ENCODE assay signal across 8 cellular contexts in the genomic region with DNA sequence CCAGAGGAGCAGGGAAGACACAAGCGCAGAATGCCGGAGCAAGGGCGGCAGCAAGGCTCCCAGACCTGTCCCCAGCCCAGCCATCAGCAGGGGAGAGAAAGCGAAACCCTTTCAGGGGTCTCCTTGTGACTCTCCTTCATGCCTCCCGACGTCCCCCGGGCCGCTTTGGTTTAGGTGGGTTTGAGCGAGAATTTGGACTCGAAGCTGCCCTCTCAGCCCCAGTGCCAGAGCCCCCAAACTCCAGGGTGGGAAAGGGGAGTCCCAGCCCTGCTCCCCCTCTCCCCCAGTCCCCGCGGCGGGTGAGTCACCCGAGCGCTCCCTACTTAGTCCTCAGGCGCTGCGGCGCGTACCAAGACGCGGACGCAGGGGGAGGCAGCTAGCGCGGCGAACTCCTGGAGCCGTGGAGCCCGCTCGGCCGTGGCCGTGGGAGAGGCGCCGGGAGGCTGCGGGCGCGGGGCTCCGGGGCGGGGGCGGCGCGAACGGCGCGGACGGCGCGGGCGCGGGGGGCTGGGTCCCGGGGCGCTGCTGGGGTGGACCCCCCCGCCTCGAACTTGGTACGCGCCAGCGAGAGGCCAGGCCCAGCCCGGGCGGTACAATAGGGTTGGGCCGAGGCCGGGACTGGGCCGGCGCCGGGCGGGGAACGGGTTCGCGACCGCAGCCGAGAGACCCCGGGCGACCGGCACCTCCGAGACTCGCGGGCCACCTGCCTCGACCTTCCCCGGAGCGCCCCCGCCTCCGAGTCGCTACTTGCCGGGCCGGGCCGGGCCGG. TPM values are rescaled to one million over a fixed set of nuclear protein-coding genes. Genes with fewer than 3 reads are reported as not detected.
DNase-seq lines count a peak whose midpoint lies in the region; ATAC-seq, FAIRE-seq and TF ChIP-seq lines count a peak whose summit lies in the region.

TSS of gene MAP7D1 (plus strand) at position 601 of the 769 bp plus-strand sequence. CDS start 258 bp downstream, outside the sequence.

- intact Hi-C loops in CD8-positive, alpha-beta T cell (cut with DNase I, micrococcal nuclease): loop anchor here (2.0 to 10.0 kb wide), 2 partner anchors 69 to 971 kb away; partner anchors contain the start of gene THRAP3 (in 1 of the 2)
- intact Hi-C loops in activated T-helper 1 cell treated with anti-CD3 and anti-CD28 coated beads, Interleukin-12 subunit alpha, Interleukin-12 subunit beta, Interleukin-2, Interleukin-4 antibody, amounts not matched to agents 30 ng/mL and 10 ng/mL and 1 ng/mL, durations not matched to agents 14 hours and 24 hours and 36 hours (cut with micrococcal nuclease): no loop called here
- intact Hi-C loops in natural killer cell (cut with micrococcal nuclease): no loop called here

- peak within 1 kb of the TSS; percentile 89 for H3K4me3 Mint-ChIP-seq in CD8-positive, alpha-beta T cell
- peak within 1 kb of the TSS; percentile 83 for H3K4me3 Mint-ChIP-seq in activated T-helper 1 cell treated with anti-CD3 and anti-CD28 coated beads, Interleukin-12 subunit alpha, Interleukin-12 subunit beta, Interleukin-2, Interleukin-4 antibody, amounts not matched to agents 30 ng/mL and 10 ng/mL and 1 ng/mL, durations not matched to agents 14 hours and 24 hours and 36 hours
- H3K4me3 Mint-ChIP-seq in natural killer cell: peak within 1 kb of the TSS; percentile 88

- no peaks in the 10 kb centered on the region for H3K9me3 Mint-ChIP-seq in CD8-positive, alpha-beta T cell
- no peaks in the 10 kb centered on the region for H3K9me3 Mint-ChIP-seq in activated T-helper 1 cell treated with anti-CD3 and anti-CD28 coated beads, Interleukin-12 subunit alpha, Interleukin-12 subunit beta, Interleukin-2, Interleukin-4 antibody, amounts not matched to agents 30 ng/mL and 10 ng/mL and 1 ng/mL, durations not matched to agents 14 hours and 24 hours and 36 hours
- H3K9me3 Mint-ChIP-seq in natural killer cell: no peaks in the 10 kb centered on the region

- no peak within 1 kb of the TSS for H2AFZ ChIP-seq in fibroblast of lung (ENCODE audit: low read length)

- H3K27ac ChIP-seq in CD8-positive, alpha-beta T cell (ENCODE audit: low read depth, low read length): peak within 1 kb of the TSS; percentile 92
- H3K27ac ChIP-seq in HUES48 (ENCODE audit: low read depth, low read length) (peak within 1 kb of the TSS; percentile 89), fibroblast of lung (ENCODE audit: insufficient read depth, low read length) (peak within 1 kb of the TSS; percentile 96)

- no peaks in the 10 kb centered on the region for H3K27me3 Mint-ChIP-seq in CD8-positive, alpha-beta T cell (ENCODE audit: low read depth)
- H3K27me3 Mint-ChIP-seq in activated T-helper 1 cell treated with anti-CD3 and anti-CD28 coated beads, Interleukin-12 subunit alpha, Interleukin-12 subunit beta, Interleukin-2, Interleukin-4 antibody, amounts not matched to agents 30 ng/mL and 10 ng/mL and 1 ng/mL, durations not matched to agents 14 hours and 24 hours and 36 hours (ENCODE audit: insufficient read depth): no peaks in the 10 kb centered on the region
- H3K27me3 Mint-ChIP-seq in natural killer cell (ENCODE audit: low read depth in 2 of 2): no peaks in the 10 kb centered on the region

- POLR2A ChIA-PET in CD8-positive, alpha-beta T cell (lab: Charles Lee): interaction anchor here (1.5 to 3.3 kb wide), 4 partner anchors 19 to 68 kb away, joined by 4 to 26 read pairs (median 16); partner anchors contain the start of gene THRAP3

- no peak for FAIRE-seq in RCC 7860 (lab: Jason Lieb, UNC)

- H3K4me3 ChIP-seq in CD8-positive, alpha-beta T cell (ENCODE audit: low read depth, low read length): peak within 1 kb of the TSS; percentile 97
- H3K4me3 ChIP-seq in HUES48 (ENCODE audit: low read depth, low read length) (peak within 1 kb of the TSS; percentile 89), fibroblast of lung (replicated peaks in 1 of 4; ENCODE audit: control extremely low read depth in 1 of 4, insufficient read depth in 1 of 4, low read depth in 3 of 4, low read length in 4 of 4) (peak within 1 kb of the TSS; percentile 84 to 93 (median 88))

- H3K9me3 ChIP-seq in CD8-positive, alpha-beta T cell (ENCODE audit: low read length): no peaks in the 10 kb centered on the region
- H3K9me3 ChIP-seq in HUES48 (ENCODE audit: control insufficient read depth, insufficient read depth, low read length) (no peaks in the 10 kb centered on the region), fibroblast of lung (ENCODE audit: control insufficient read depth, insufficient read depth, low read depth, low read length) (no peaks in the 10 kb centered on the region)

- peaks cover 47% of the 10 kb centered on the region for H3K79me2 ChIP-seq in fibroblast of lung (ENCODE audit: control insufficient read depth, insufficient read depth, low read length)

- peak within 1 kb of the TSS; percentile 95 for H3K4me2 ChIP-seq in fibroblast of lung (ENCODE audit: extremely low read depth, insufficient read depth, low read length)

- peaks cover 75% of the 10 kb centered on the region for H3K4me1 ChIP-seq in CD8-positive, alpha-beta T cell (ENCODE audit: insufficient read depth, low read length)
- H3K4me1 ChIP-seq in HUES48 (ENCODE audit: control insufficient read depth, insufficient read depth, low read length) (peaks cover 30% of the 10 kb centered on the region), fibroblast of lung (ENCODE audit: control insufficient read depth, extremely low read depth, insufficient read depth, low read length) (peaks cover 29% of the 10 kb centered on the region)

- no peak for TF ChIP-seq CTCF in CD8-positive, alpha-beta T cell (IDR thresholded peaks at IDR 0.05)
- TF ChIP-seq CTCF in fibroblast of lung (conservative IDR thresholded peaks at IDR 0.05 in 1 of 2, IDR thresholded peaks at IDR 0.05 in 1 of 2; ENCODE audit: low read depth in 1 of 2, low read length in 2 of 2): no peak
- TF ChIP-seq CTCF in natural killer cell (IDR thresholded peaks at IDR 0.05): no peak

- peak; percentile 69 to 94 (median 86) for DNase-seq in CD8-positive, alpha-beta T cell
- peak; percentile 57 for DNase-seq in RCC 7860 (ENCODE audit: low spot score)
- DNase-seq in activated T-helper 1 cell treated with anti-CD3 and anti-CD28 coated beads, Interleukin-12 subunit alpha, Interleukin-12 subunit beta, Interleukin-2, Interleukin-4 antibody, amounts not matched to agents 30 ng/mL and 10 ng/mL and 1 ng/mL, durations not matched to agents 14 hours and 24 hours and 36 hours (ENCODE audit: low spot score): peak; percentile 75
- DNase-seq in fibroblast of lung (ENCODE audit: low read depth in 2 of 2): peak; percentile 82 to 83
- DNase-seq in natural killer cell: peak; percentile 90
- DNase-seq in stimulated activated naive CD4-positive, alpha-beta T cell treated with Interleukin-2 at 50 U/mL for 16 hours (lab: John Stamatoyannopoulos, UW): peak; percentile 84

- H4K20me1 ChIP-seq in fibroblast of lung (ENCODE audit: control insufficient read depth, extremely low read depth, insufficient read depth, low read length): peaks cover 2% of the 10 kb centered on the region

- H3K27me3 ChIP-seq in CD8-positive, alpha-beta T cell (ENCODE audit: insufficient read depth, low read length): no peaks in the 10 kb centered on the region
- peaks cover 33% of the 10 kb centered on the region for H3K27me3 ChIP-seq in HUES48 (ENCODE audit: control insufficient read depth, insufficient read depth, low read length)
- no peaks in the 10 kb centered on the region for H3K27me3 ChIP-seq in fibroblast of lung (ENCODE audit: control insufficient read depth, insufficient read depth, low read length)

- CTCF ChIA-PET in CD8-positive, alpha-beta T cell (lab: Charles Lee): interaction anchor here (10.1 kb wide), 1 partner anchor 31 kb away, joined by 245 read pairs; no protein-coding TSS in a partner anchor

- peaks cover 23% of the 10 kb centered on the region for H3K36me3 Mint-ChIP-seq in CD8-positive, alpha-beta T cell
- peaks cover 10% of the 10 kb centered on the region for H3K36me3 Mint-ChIP-seq in activated T-helper 1 cell treated with anti-CD3 and anti-CD28 coated beads, Interleukin-12 subunit alpha, Interleukin-12 subunit beta, Interleukin-2, Interleukin-4 antibody, amounts not matched to agents 30 ng/mL and 10 ng/mL and 1 ng/mL, durations not matched to agents 14 hours and 24 hours and 36 hours (ENCODE audit: low read depth)
- H3K36me3 Mint-ChIP-seq in natural killer cell: no peaks in the 10 kb centered on the region

- peak within 1 kb of the TSS; percentile 72 for H3K9ac ChIP-seq in HUES48 (ENCODE audit: low read depth, low read length)
- H3K9ac ChIP-seq in fibroblast of lung (ENCODE audit: insufficient read depth, low read length): peak within 1 kb of the TSS; percentile 91

- no peaks in the 10 kb centered on the region for H3K36me3 ChIP-seq in CD8-positive, alpha-beta T cell (ENCODE audit: insufficient read depth, low read length)
- H3K36me3 ChIP-seq in HUES48 (ENCODE audit: control insufficient read depth, insufficient read depth, low read length) (no peaks in the 10 kb centered on the region), fibroblast of lung (ENCODE audit: control insufficient read depth, insufficient read depth, low read length) (peaks cover 10% of the 10 kb centered on the region)

- peaks cover 71% of the 10 kb centered on the region for H3K4me1 Mint-ChIP-seq in CD8-positive, alpha-beta T cell (ENCODE audit: low read depth)
- H3K4me1 Mint-ChIP-seq in activated T-helper 1 cell treated with anti-CD3 and anti-CD28 coated beads, Interleukin-12 subunit alpha, Interleukin-12 subunit beta, Interleukin-2, Interleukin-4 antibody, amounts not matched to agents 30 ng/mL and 10 ng/mL and 1 ng/mL, durations not matched to agents 14 hours and 24 hours and 36 hours (ENCODE audit: low read depth): peaks cover 68% of the 10 kb centered on the region
- peaks cover 61 to 80% of the 10 kb centered on the region in 2 donors for H3K4me1 Mint-ChIP-seq in natural killer cell

- peak; percentile 74 for ATAC-seq in CD8-positive, alpha-beta T cell
- ATAC-seq in GM19463 (IDR thresholded peaks at IDR 0.05; ENCODE audit: unreplicated experiment) (peak; percentile 52), natural killer cell (peak; percentile 68 to 89 (median 81))

- H3K27ac Mint-ChIP-seq in CD8-positive, alpha-beta T cell: peak within 1 kb of the TSS; percentile 94
- H3K27ac Mint-ChIP-seq in activated T-helper 1 cell treated with anti-CD3 and anti-CD28 coated beads, Interleukin-12 subunit alpha, Interleukin-12 subunit beta, Interleukin-2, Interleukin-4 antibody, amounts not matched to agents 30 ng/mL and 10 ng/mL and 1 ng/mL, durations not matched to agents 14 hours and 24 hours and 36 hours: peak within 1 kb of the TSS; percentile 92
- H3K27ac Mint-ChIP-seq in natural killer cell: peak within 1 kb of the TSS; percentile 99 to 100

RNA-seq across cellular contexts. Expression of gene MAP7D1, which starts in this region (rescaled TPM):
- 100 to 1,000 TPM; 113 to 117 TPM for total RNA-seq in CD8-positive, alpha-beta T cell
- total RNA-seq in activated T-helper 1 cell treated with anti-CD3 and anti-CD28 coated beads, Interleukin-12 subunit alpha, Interleukin-12 subunit beta, Interleukin-2, Interleukin-4 antibody, amounts not matched to agents 30 ng/mL and 10 ng/mL and 1 ng/mL, durations not matched to agents 14 hours and 24 hours and 36 hours: 167 and 169 TPM in 2 replicates
- total RNA-seq in fibroblast of lung (52.6 and 78.4 TPM in 2 replicates), natural killer cell (100 to 1,000 TPM; 213 to 232 (median 230) TPM)
- polyA plus RNA-seq in fibroblast of lung: 70.6 and 91.2 TPM in 2 replicates
- 113 and 136 TPM in 2 replicates for polyA plus RNA-seq in fibroblast of lung (2012)
- polyA minus RNA-seq in fibroblast of lung (ENCODE audit: low replicate concordance): 117 and 164 TPM in 2 replicates

Comparison
In these comparisons a context has a peak if more than half of its experiments do, and no peak if none do; other contexts are left out.
1. Peak in every context shown above with its lines: DNase-seq, ATAC-seq, H3K4me3 ChIP-seq and H3K27ac ChIP-seq.
2. intact Hi-C loops: an anchor here in CD8-positive, alpha-beta T cell (2.0 to 10.0 kb wide); none called in activated T-helper 1 cell treated with anti-CD3 and anti-CD28 coated beads, Interleukin-12 subunit alpha, Interleukin-12 subunit beta, Interleukin-2, Interleukin-4 antibody, amounts not matched to agents 30 ng/mL and 10 ng/mL and 1 ng/mL, durations not matched to agents 14 hours and 24 hours and 36 hours and natural killer cell.